8 cellular contexts compared by ENCODE assay signal in the genomic region with DNA sequence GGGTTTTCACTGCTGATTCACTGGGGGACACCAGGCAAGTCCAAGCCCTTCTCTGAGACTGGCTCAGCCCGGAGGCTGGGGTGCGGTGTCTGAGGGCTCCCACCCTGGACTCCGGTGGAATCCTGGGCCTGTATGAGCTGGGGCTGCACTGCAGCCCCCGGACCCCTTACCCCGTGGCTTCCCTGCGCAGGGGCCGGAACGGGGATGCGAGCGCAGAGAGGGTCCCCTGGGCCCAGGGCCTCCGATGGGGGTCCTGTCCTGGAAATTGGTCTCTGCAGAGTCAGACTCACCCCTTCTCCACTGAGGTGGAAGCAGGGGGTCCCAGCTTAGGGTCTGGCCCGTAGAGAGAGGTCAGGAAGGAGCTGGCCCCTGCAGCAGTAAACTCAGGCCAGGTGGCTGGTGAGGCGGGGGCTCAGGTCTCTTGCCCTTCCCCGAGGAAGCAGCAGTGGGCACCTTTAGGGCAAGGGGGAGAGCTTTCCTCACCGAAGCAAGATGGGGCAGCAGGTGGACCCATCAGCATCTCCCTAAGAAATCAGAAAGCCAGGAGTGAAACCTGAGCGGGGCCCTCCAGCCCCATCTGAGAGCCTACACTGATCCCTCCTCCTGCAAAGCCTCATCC. TPM values are rescaled to one million over a fixed set of nuclear protein-coding genes. Genes with fewer than 3 reads are reported as not detected.
DNase-seq lines count a peak whose midpoint lies in the region; ATAC-seq and TF ChIP-seq lines count a peak whose summit lies in the region.

No MANE protein-coding gene starts in this region.

- no peak overlapping the region for H2AFZ ChIP-seq in Karpas-422 (ENCODE audit: low read length)

- H3K4me3 Mint-ChIP-seq in central memory CD8-positive, alpha-beta T cell: peak overlapping the region; percentile 74
- H3K4me3 Mint-ChIP-seq in naive B cell: peak overlapping the region; percentile 82 to 93 (median 90)

- peaks cover 1% of the 10 kb centered on the region for H3K36me3 Mint-ChIP-seq in central memory CD8-positive, alpha-beta T cell (ENCODE audit: insufficient read depth)
- no peaks in the 10 kb centered on the region for H3K36me3 Mint-ChIP-seq in naive B cell

- no peak for TF ChIP-seq CTCF in AG04449 (IDR thresholded peaks at IDR 0.05; ENCODE audit: insufficient read depth, low read length, missing control alignments)

- H3K4me1 ChIP-seq in Karpas-422 (ENCODE audit: low read length): peaks cover 14% of the 10 kb centered on the region

- no peak overlapping the region for H3K27ac ChIP-seq in Karpas-422 (ENCODE audit: low read length)

- H3K79me2 ChIP-seq in Karpas-422 (ENCODE audit: low read length): no peaks in the 10 kb centered on the region

- POLR2A ChIA-PET in AG04449 (lab: Yijun Ruan, JAX): interaction anchor here (1.0 to 1.8 kb wide), 3 partner anchors 12 to 212 kb away, joined by 3 to 11 read pairs (median 4); a partner anchor contains a TSS

- peak overlapping the region; percentile 97 for H3K4me2 ChIP-seq in Karpas-422 (ENCODE audit: low read depth, low read length, poor library complexity, severe bottlenecking)

- no peaks in the 10 kb centered on the region for H3K9me3 Mint-ChIP-seq in central memory CD8-positive, alpha-beta T cell
- H3K9me3 Mint-ChIP-seq in naive B cell: no peaks in the 10 kb centered on the region

- H3K27me3 ChIP-seq in Karpas-422 (ENCODE audit: low read length): no peaks in the 10 kb centered on the region

- no peak for DNase-seq in AG04449 (ENCODE audit: low read depth, low spot score)
- DNase-seq in Karpas-422: no peak
- no peak for DNase-seq in central memory CD8-positive, alpha-beta T cell (ENCODE audit: low spot score in 2 of 2)
- no peak for DNase-seq in naive B cell
- no peak for DNase-seq in SW 1271 (lab: John Stamatoyannopoulos, UW)
- DNase-seq in NCI-H1930 (lab: John Stamatoyannopoulos, UW): no peak
- no peak for DNase-seq in D341Med (ENCODE audit: low spot score)

- no peaks in the 10 kb centered on the region for H3K36me3 ChIP-seq in Karpas-422 (ENCODE audit: insufficient read depth, low read length)

- CTCF ChIA-PET in AG04449 (lab: Yijun Ruan, JAX): interaction anchor here (0.7 to 5.5 kb wide), 52 partner anchors 9 to 617 kb away, joined by 3 to 364 read pairs (median 5); a partner anchor contains a TSS

- H3K9ac ChIP-seq in Karpas-422 (ENCODE audit: low read length): peak overlapping the region; percentile 77

- no peaks in the 10 kb centered on the region for H3K9me3 ChIP-seq in Karpas-422 (ENCODE audit: low read length)

- ATAC-seq in central memory CD8-positive, alpha-beta T cell (replicated peaks; ENCODE audit: extremely low read depth, poor library complexity, severe bottlenecking): no peak
- no peak for ATAC-seq in naive B cell (ENCODE audit: low read depth in 2 of 2)
- no peak for ATAC-seq in GM21423 (IDR thresholded peaks at IDR 0.05; ENCODE audit: unreplicated experiment)

- H3K4me1 Mint-ChIP-seq in central memory CD8-positive, alpha-beta T cell: no peaks in the 10 kb centered on the region
- H3K4me1 Mint-ChIP-seq in naive B cell: peaks cover 26 to 38% (median 36%) of the 10 kb centered on the region in 3 donors

- peaks cover 17% of the 10 kb centered on the region for H3K27me3 Mint-ChIP-seq in central memory CD8-positive, alpha-beta T cell
- peaks cover 0 to 9% (median 4%) of the 10 kb centered on the region in 3 donors for H3K27me3 Mint-ChIP-seq in naive B cell

- H3K4me3 ChIP-seq in AG04449 (ENCODE audit: low read depth, low read length) (peak overlapping the region; percentile 86), Karpas-422 (ENCODE audit: low read length) (peak overlapping the region; percentile 74; the same call in 1 of the 2 replicates)

- no peak overlapping the region for H3K27ac Mint-ChIP-seq in central memory CD8-positive, alpha-beta T cell (ENCODE audit: low read depth)
- H3K27ac Mint-ChIP-seq in naive B cell: peak overlapping the region in 5 of 6 donors; percentile 43 to 95 (median 86)

- peaks cover 28% of the 10 kb centered on the region for H4K20me1 ChIP-seq in Karpas-422 (ENCODE audit: insufficient read depth, low read depth, low read length)

- H3K9me2 ChIP-seq in Karpas-422 (replicated peaks; ENCODE audit: insufficient read depth, low read length): no peaks in the 10 kb centered on the region

RNA-seq across cellular contexts. Expression of a gene that starts 1.6 kb away (rescaled TPM):
- 3.5 and 9.6 TPM in 2 replicates for total RNA-seq in Karpas-422 (2014; rRNA removed; shearing (Covaris generic); ENCODE audit: low replicate concordance)
- polyA plus RNA-seq in naive B cell (ENCODE audit: low read depth in 6 of 6): 10 to 100 TPM in 5 of 6 donors, 1 to 10 TPM in 1; 5.7 to 33.3 (median 15.2) TPM

RNA-seq across cellular contexts. Expression of a gene that starts 31.5 kb away (rescaled TPM):
- 41.0 and 49.5 TPM in 2 replicates for total RNA-seq in Karpas-422 (2014; rRNA removed; shearing (Covaris generic); ENCODE audit: low replicate concordance)
- polyA plus RNA-seq in naive B cell (ENCODE audit: low read depth in 6 of 6): 10 to 100 TPM; 31.3 to 45.1 (median 35.9) TPM
